ENCODE assay signal across 8 cellular contexts in genomic region chr9:75889977-75890540, GRCh38. TPM values are rescaled to one million over a fixed set of nuclear protein-coding genes. Genes with fewer than 3 reads are reported as not detected.
DNase-seq lines count a peak whose midpoint lies in the region; ATAC-seq and TF ChIP-seq lines count a peak whose summit lies in the region.

No MANE protein-coding gene starts in this region.

- H3K27me3 ChIP-seq in body of pancreas (no peaks in the 10 kb centered on the region), iPS-15b (ENCODE audit: control insufficient read depth, insufficient read depth, low read length) (peaks cover 32% of the 10 kb centered on the region)

- TF ChIP-seq CTCF in body of pancreas (IDR thresholded peaks at IDR 0.05) = no peak

- DNase-seq in ACHN (peak; percentile 45), NCI-H748 treated with DMSO at 0.1 percent for 48 hours (lab: John Stamatoyannopoulos, UW) (peak; percentile 39), body of pancreas (peak; percentile 36 to 55 (median 42)), sciatic nerve (ENCODE audit: low spot score) (peak; percentile 65), NCI-H446 (lab: John Stamatoyannopoulos, UW) (no peak)

- peak overlapping the region; percentile 48 for H3K9ac ChIP-seq in iPS-15b (ENCODE audit: low read depth, low read length)

- H3K4me1 ChIP-seq in body of pancreas = peaks cover 20% of the 10 kb centered on the region
- peaks cover 16% of the 10 kb centered on the region for H3K4me1 ChIP-seq in iPS-15b (ENCODE audit: control insufficient read depth, insufficient read depth, low read length)

- 0% methylated on average over 28 of the region's 28 CpGs for WGBS in body of pancreas, 2 donors

- H3K27ac ChIP-seq in body of pancreas = peak overlapping the region; percentile 54 to 83 (median 80)

- in situ Hi-C loops in ACHN (cut with HindIII; ENCODE audit: low pct_ligation_motif_present, low pct_unique_long_range_greater_than_20kb, low sequenced_read_pairs) = no loop called here

- intact Hi-C loops in body of pancreas (cut with DNase I) (loop anchor here (10.0 kb wide), 1 partner anchor 415 kb away; no protein-coding TSS in a partner anchor), sciatic nerve (cut with DNase I) (no loop called here)

- peak overlapping the region; percentile 48 to 80 for H3K4me3 ChIP-seq in body of pancreas
- peak overlapping the region; percentile 64 for H3K4me3 ChIP-seq in iPS-15b (ENCODE audit: low read depth, low read length)

- H3K36me3 ChIP-seq in body of pancreas (replicated peaks in 1 of 2; ENCODE audit: insufficient read depth in 1 of 2, low read depth in 2 of 2) (no peaks in the 10 kb centered on the region), iPS-15b (ENCODE audit: control insufficient read depth, insufficient read depth, low read length) (no peaks in the 10 kb centered on the region)

- TF ChIP-seq POLR2A in body of pancreas (IDR thresholded peaks at IDR 0.05) = no peak

- H3K9me3 ChIP-seq in body of pancreas = no peaks in the 10 kb centered on the region
- H3K9me3 ChIP-seq in iPS-15b (ENCODE audit: control insufficient read depth, insufficient read depth, low read length) = no peaks in the 10 kb centered on the region

- ATAC-seq in GM19395 (IDR thresholded peaks at IDR 0.05; ENCODE audit: unreplicated experiment) = peak; percentile 24
- ATAC-seq in body of pancreas = peak; percentile 26
- peak; percentile 68 for ATAC-seq in sciatic nerve
- ATAC-seq in GM21576 (IDR thresholded peaks at IDR 0.05; ENCODE audit: unreplicated experiment) = no peak

RNA-seq across cellular contexts. Expression of gene PCSK5, which starts 0.4 kb away (rescaled TPM):
- total RNA-seq in body of pancreas = 10 to 100 TPM; 11.2 to 12.2 TPM
- 18.8 TPM for total RNA-seq in sciatic nerve

Comparison
In these comparisons a context has a peak if more than half of its experiments do, and no peak if none do; other contexts are left out.
1. DNase-seq: peak in ACHN (single experiment), NCI-H748 treated with DMSO at 0.1 percent for 48 hours (single experiment), body of pancreas (4 of 4) and sciatic nerve (single experiment); none in NCI-H446 (0 of 2).